36 cellular contexts compared by ENCODE assay signal in the genomic region with DNA sequence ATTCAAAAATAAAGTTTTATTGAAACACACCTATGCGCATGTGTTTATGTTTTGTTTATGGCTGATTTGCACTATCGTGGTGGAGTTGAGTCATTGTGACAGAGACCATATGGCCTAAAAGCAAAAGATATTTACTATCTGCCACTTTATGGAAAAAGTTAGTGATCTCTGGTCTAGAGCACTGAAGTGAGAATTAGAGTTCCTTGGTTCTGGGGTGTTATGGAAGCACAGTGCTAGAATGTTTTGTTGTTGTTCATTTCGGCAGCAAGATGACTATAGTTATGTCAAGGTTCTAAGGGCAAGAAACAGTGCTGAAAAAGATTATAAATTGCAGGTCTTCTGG.
DNase-seq lines count a peak whose midpoint lies in the region; ATAC-seq and TF ChIP-seq lines count a peak whose summit lies in the region.
"Had no signal": no experiment of that assay in that cellular context is flagged by ENCODE, and none has a peak within 500 bp of the region (broad histone marks: within the 10 kb centered on the region; RNA-seq: fewer than 3 reads in every experiment).

No MANE protein-coding gene starts in this region.

- TF ChIP-seq RAD21 in HCT116 (IDR thresholded peaks at IDR 0.05; ENCODE audit: low read depth) = no peak

- DNase-seq in HCT116 (ENCODE audit: low read depth, low spot score) (no peak), NCI-H2171 treated with DMSO at 0.1 percent for 48 hours (lab: John Stamatoyannopoulos, UW) (peak; percentile 83), chondrocyte (ENCODE audit: low spot score) (no peak), mesothelial cell of epicardium (ENCODE audit: low spot score in 2 of 2, unreplicated experiment in 2 of 2) (no peak), NAMALWA (ENCODE audit: low spot score) (no peak), substantia nigra (lab: John Stamatoyannopoulos, UW) (no peak)
- no peak for DNase-seq in stimulated activated naive CD4-positive, alpha-beta T cell (lab: John Stamatoyannopoulos, UW)
- DNase-seq: activated CD4-positive, alpha-beta memory T cell treated with anti-CD3 and anti-CD28 coated beads, Interleukin-2, amount 10 ng/mL, durations not matched to agents 7 days and 5 days; activated CD4-positive, CD25-positive, alpha-beta regulatory T cell treated with anti-CD3 and anti-CD28 coated beads, Interleukin-2, amount 50 U/mL, for 72 hours; activated CD8-positive, alpha-beta memory T cell treated with anti-CD3 and anti-CD28 coated beads, Interleukin-2, amount 50 U/mL, for 48 hours; anterior cingulate cortex; CD8-positive, alpha-beta memory T cell; DMS53; effector memory CD8-positive, alpha-beta T cell; hypothalamus; immature natural killer cell; naive thymus-derived CD8-positive, alpha-beta T cell; NCI-H187; NCI-H524 treated with DMSO at 0.1 percent for 48 hours; NK-92 treated with Interleukin-12 subunit alpha and Interleukin-12 subunit beta, amount 100 ng/mL, for 24 hours; nucleus accumbens; psoas muscle; SIG-M5; T-cell had no signal

- no peak overlapping the region for H3K4me3 ChIP-seq in HCT116 (replicated peaks in 1 of 2; ENCODE audit: low read depth in 1 of 2, low read length in 2 of 2)
- H3K4me3 ChIP-seq: cardiac muscle cell, coronary artery, gastroesophageal sphincter, HAP-1, psoas muscle had no signal

- TF ChIP-seq CTCF in HCT116 (IDR thresholded peaks at IDR 0.05 in 2 of 3, conservative IDR thresholded peaks at IDR 0.05 in 1 of 3; ENCODE audit: borderline replicate concordance in 1 of 3, insufficient read depth in 1 of 3, low read depth in 2 of 3, low read length in 2 of 3) (no peak), chondrocyte (IDR thresholded peaks at IDR 0.05) (no peak), mesothelial cell of epicardium (IDR thresholded peaks at IDR 0.05; ENCODE audit: unreplicated experiment) (no peak)

- H3K4me2 ChIP-seq in HCT116 (ENCODE audit: low read length) = no peak overlapping the region

- H3K27me3 ChIP-seq in HCT116 (ENCODE audit: insufficient read depth, low read length) = no peaks in the 10 kb centered on the region
- H3K27me3 ChIP-seq: cardiac muscle cell had no signal

- H3K27ac Mint-ChIP-seq in chondrocyte (ENCODE audit: unreplicated experiment) = peak overlapping the region; percentile 20
- peak overlapping the region; percentile 14 for H3K27ac Mint-ChIP-seq in mesothelial cell of epicardium
- H3K27ac Mint-ChIP-seq: activated CD4-positive, alpha-beta memory T cell treated with anti-CD3 and anti-CD28 coated beads, Interleukin-2, amount 10 ng/mL, durations not matched to agents 7 days and 5 days; activated naive CD4-positive, alpha-beta T cell treated with anti-CD3 and anti-CD28 coated beads, Interleukin-2, amount 50 U/mL, for 24 hours; activated T-helper 2 cell treated with anti-CD3 and anti-CD28 coated beads, Interferon-gamma antibody, Interleukin-2, Interleukin-4, amounts not matched to agents 10 μg/mL and 5 μg/mL and 100 μg/mL, durations not matched to agents 14 hours and 24 hours and 36 hours; B cell; CD8-positive, alpha-beta memory T cell; effector memory CD8-positive, alpha-beta T cell; immature natural killer cell; naive thymus-derived CD8-positive, alpha-beta T cell; stimulated activated naive CD8-positive, alpha-beta T cell treated with anti-CD3 and anti-CD28 coated beads, Interleukin-15, Interleukin-2, amounts not matched to agents 100 ng/mL and 50 ng/mL, for 24 hours; T-cell had no signal

- no TSS peak for BruUV-seq in HCT116 (replicated peaks; lab: Mats Ljungman, UMichigan)

- H2AFZ ChIP-seq in HCT116 (ENCODE audit: low read depth, low read length, poor library complexity, severe bottlenecking) = no peak overlapping the region

- no peaks in the 10 kb centered on the region for H3K9me2 ChIP-seq in HCT116 (ENCODE audit: insufficient read depth)

- no peak overlapping the region for H3K27ac ChIP-seq in HCT116 (ENCODE audit: low read depth, low read length)
- H3K27ac ChIP-seq in substantia nigra (ENCODE audit: low read depth, low read length, poor library complexity, severe bottlenecking) = no peak overlapping the region
- H3K27ac ChIP-seq: cardiac muscle cell, coronary artery, gastroesophageal sphincter, psoas muscle had no signal

- RAD21 ChIA-PET in HCT116 (lab: Charles Lee; ENCODE audit: low non-redundant PET in 1 of 2, low total read pairs in 2 of 2, uncharacterized antibody in 2 of 2, unreplicated experiment in 2 of 2) = no interaction called here

- no peaks in the 10 kb centered on the region for H3K36me3 Mint-ChIP-seq in chondrocyte (ENCODE audit: low read depth)
- H3K36me3 Mint-ChIP-seq in mesothelial cell of epicardium = no peaks in the 10 kb centered on the region
- H3K36me3 Mint-ChIP-seq: activated naive CD4-positive, alpha-beta T cell treated with anti-CD3 and anti-CD28 coated beads, Interleukin-2, amount 50 U/mL, for 24 hours; CD8-positive, alpha-beta memory T cell; immature natural killer cell; naive thymus-derived CD8-positive, alpha-beta T cell; T-cell had no signal

- no peaks in the 10 kb centered on the region for H3K9me3 ChIP-seq in HCT116 (ENCODE audit: control insufficient read depth in 1 of 2, insufficient read depth in 1 of 2, low read depth in 1 of 2, low read length in 2 of 2)
- H3K9me3 ChIP-seq: gastroesophageal sphincter, HAP-1, psoas muscle had no signal

- POLR2A ChIA-PET in HCT116 (lab: Charles Lee) = no interaction called here

- H3K9ac ChIP-seq in HCT116 (ENCODE audit: low read length) = no peak overlapping the region

- H3K36me3 ChIP-seq in HCT116 (ENCODE audit: control insufficient read depth in 1 of 2, insufficient read depth in 2 of 2, low read length in 2 of 2) = no peaks in the 10 kb centered on the region; a peak in 1 of 4 replicates
- H3K36me3 ChIP-seq: cardiac muscle cell, gastroesophageal sphincter, HAP-1 had no signal

- H4K20me1 ChIP-seq in HCT116 (ENCODE audit: insufficient read depth) = no peaks in the 10 kb centered on the region

- H3K27me3 Mint-ChIP-seq in chondrocyte (ENCODE audit: low read depth) (no peaks in the 10 kb centered on the region), mesothelial cell of epicardium (ENCODE audit: low read depth) (no peaks in the 10 kb centered on the region)
- H3K27me3 Mint-ChIP-seq: activated CD4-positive, alpha-beta memory T cell treated with anti-CD3 and anti-CD28 coated beads, Interleukin-2, amount 10 ng/mL, durations not matched to agents 7 days and 5 days; B cell; stimulated activated naive CD8-positive, alpha-beta T cell treated with anti-CD3 and anti-CD28 coated beads, Interleukin-15, Interleukin-2, amounts not matched to agents 100 ng/mL and 50 ng/mL, for 24 hours; T-cell had no signal

- peaks cover 3% of the 10 kb centered on the region for H3K9me3 Mint-ChIP-seq in chondrocyte (ENCODE audit: low read depth)
- peaks cover 4% of the 10 kb centered on the region for H3K9me3 Mint-ChIP-seq in mesothelial cell of epicardium
- H3K9me3 Mint-ChIP-seq: activated CD4-positive, alpha-beta memory T cell treated with anti-CD3 and anti-CD28 coated beads, Interleukin-2, amount 10 ng/mL, durations not matched to agents 7 days and 5 days; activated T-helper 2 cell treated with anti-CD3 and anti-CD28 coated beads, Interferon-gamma antibody, Interleukin-2, Interleukin-4, amounts not matched to agents 10 μg/mL and 5 μg/mL and 100 μg/mL, durations not matched to agents 14 hours and 24 hours and 36 hours; CD8-positive, alpha-beta memory T cell; stimulated activated naive CD8-positive, alpha-beta T cell treated with anti-CD3 and anti-CD28 coated beads, Interleukin-15, Interleukin-2, amounts not matched to agents 100 ng/mL and 50 ng/mL, for 24 hours had no signal

- H3K4me1 Mint-ChIP-seq in chondrocyte (ENCODE audit: low read depth) = peaks cover 71% of the 10 kb centered on the region
- H3K4me1 Mint-ChIP-seq in mesothelial cell of epicardium = peaks cover 12% of the 10 kb centered on the region
- H3K4me1 Mint-ChIP-seq: activated CD4-positive, alpha-beta memory T cell treated with anti-CD3 and anti-CD28 coated beads, Interleukin-2, amount 10 ng/mL, durations not matched to agents 7 days and 5 days; activated naive CD4-positive, alpha-beta T cell treated with anti-CD3 and anti-CD28 coated beads, Interleukin-2, amount 50 U/mL, for 24 hours; B cell; CD8-positive, alpha-beta memory T cell; immature natural killer cell; naive thymus-derived CD8-positive, alpha-beta T cell; T-cell had no signal

- H3K4me1 ChIP-seq in HCT116 (ENCODE audit: control insufficient read depth in 1 of 2, insufficient read depth in 2 of 2, low read length in 2 of 2) = peaks cover 7 to 17% of the 10 kb centered on the region in 2 experiments; a peak in 3 of 4 replicates
- H3K4me1 ChIP-seq: gastroesophageal sphincter, HAP-1, psoas muscle had no signal

- intact Hi-C loops in HCT116 (cut with micrococcal nuclease) = no loop called here

- H3K4me3 Mint-ChIP-seq in chondrocyte (ENCODE audit: unreplicated experiment) (no peak overlapping the region), mesothelial cell of epicardium (no peak overlapping the region)
- H3K4me3 Mint-ChIP-seq: activated CD4-positive, alpha-beta memory T cell treated with anti-CD3 and anti-CD28 coated beads, Interleukin-2, amount 10 ng/mL, durations not matched to agents 7 days and 5 days; activated naive CD4-positive, alpha-beta T cell treated with anti-CD3 and anti-CD28 coated beads, Interleukin-2, amount 50 U/mL, for 24 hours; B cell; CD8-positive, alpha-beta memory T cell; effector memory CD8-positive, alpha-beta T cell; immature natural killer cell; naive thymus-derived CD8-positive, alpha-beta T cell; stimulated activated naive CD8-positive, alpha-beta T cell treated with anti-CD3 and anti-CD28 coated beads, Interleukin-15, Interleukin-2, amounts not matched to agents 100 ng/mL and 50 ng/mL, for 24 hours; T-cell had no signal

- CTCF ChIA-PET in HCT116 (lab: Charles Lee) = no interaction called here

- TF ChIP-seq POLR2A in HCT116 (IDR thresholded peaks at IDR 0.05; ENCODE audit: borderline replicate concordance, extremely low read depth, insufficient read depth, insufficient read length) = no peak

- no peaks in the 10 kb centered on the region for H3K79me2 ChIP-seq in HCT116 (ENCODE audit: insufficient read depth, low read length)

- ATAC-seq in HCT116 (peak; percentile 34; the same call in 1 of the 2 replicates), GM21825 (IDR thresholded peaks at IDR 0.05; ENCODE audit: unreplicated experiment) (no peak)
- ATAC-seq: effector memory CD8-positive, alpha-beta T cell; esophagus mucosa; gastroesophageal sphincter; left lobe of liver; naive thymus-derived CD8-positive, alpha-beta T cell; Panc1; psoas muscle; T-cell had no signal

TF ChIP-seq in HCT116, 20 proteins besides CTCF, POLR2A, EP300 and RAD21 (continues in another document):
- TF ChIP-seq FOSL1 (IDR thresholded peaks at IDR 0.05; ENCODE audit: low read depth) (0 out of 2 replicates have a peak, but pooled peaks have one; percentile 14), ELF1 (IDR thresholded peaks at IDR 0.05; ENCODE audit: borderline replicate concordance, low read depth) (no peak), CEBPB (IDR thresholded peaks at IDR 0.05; ENCODE audit: low read depth) (no peak), SP1 (IDR thresholded peaks at IDR 0.05; ENCODE audit: low read depth) (no peak), POLR2AphosphoS5 (IDR thresholded peaks at IDR 0.05; ENCODE audit: low read depth, low read length) (no peak)
- TF ChIP-seq, protein P1, sequence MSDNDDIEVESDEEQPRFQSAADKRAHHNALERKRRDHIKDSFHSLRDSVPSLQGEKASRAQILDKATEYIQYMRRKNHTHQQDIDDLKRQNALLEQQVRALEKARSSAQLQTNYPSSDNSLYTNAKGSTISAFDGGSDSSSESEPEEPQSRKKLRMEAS (IDR thresholded peaks at IDR 0.05) = no peak
